21 cellular contexts compared by ENCODE assay signal in genomic region chr11:65321076-65321475, GRCh38. TPM values are rescaled to one million over a fixed set of nuclear protein-coding genes. Genes with fewer than 3 reads are reported as not detected.
"Had no signal": no experiment of that assay in that cellular context is flagged by ENCODE, and none has a peak within 500 bp of the region (broad histone marks: within the 10 kb centered on the region; RNA-seq: fewer than 3 reads in every experiment).

No MANE protein-coding gene starts in this region.

- H3K27me3 ChIP-seq: ovary, testis had no signal

- DNase-seq: activated CD4-positive, alpha-beta memory T cell treated with anti-CD3 and anti-CD28 coated beads for 36 hours; activated CD4-positive, alpha-beta T cell treated with anti-CD3 and anti-CD28 coated beads for 4 hours; activated CD4-positive, CD25-positive, alpha-beta regulatory T cell; activated naive CD4-positive, alpha-beta T cell treated with Interleukin-2 at 50 U/mL for 16 hours; activated naive CD8-positive, alpha-beta T cell treated with anti-CD3 and anti-CD28 coated beads for 36 hours; activated T-cell treated with anti-CD3 and anti-CD28 coated beads, Interleukin-2, amount 50 U/mL, for 48 hours; effector memory CD8-positive, alpha-beta T cell; immature natural killer cell; mammary epithelial cell; midbrain; natural killer cell; ovary; psoas muscle; stimulated activated CD4-positive, alpha-beta T cell treated with anti-CD3 and anti-CD28 coated beads, Interleukin-2, amount 100 ng/mL, for 24 hours; stimulated activated naive CD8-positive, alpha-beta T cell treated with anti-CD3 and anti-CD28 coated beads, Interleukin-15, amount 100 ng/mL, for 72 hours; T1000; testis had no signal

- H3K36me3 ChIP-seq: ovary had no signal

- H3K4me3 ChIP-seq: ovary, psoas muscle, testis had no signal

- H3K27ac ChIP-seq: ovary, psoas muscle, testis had no signal

- H3K9me3 ChIP-seq: ovary, psoas muscle, testis had no signal

- ATAC-seq: effector memory CD8-positive, alpha-beta T cell; esophagus mucosa; natural killer cell; psoas muscle; right cardiac atrium; stimulated activated effector memory CD8-positive, alpha-beta T cell treated with anti-CD3 and anti-CD28 coated beads, Interleukin-12 subunit alpha, Interleukin-12 subunit beta, amount 100 ng/mL, for 72 hours; stimulated activated naive CD8-positive, alpha-beta T cell treated with anti-CD3 and anti-CD28 coated beads, Interleukin-15, amount 100 ng/mL, for 72 hours had no signal

RNA-seq across cellular contexts. Expression of gene TIGD3, which starts 33.5 kb away (rescaled TPM):
- total RNA-seq: mammary epithelial cell, skeletal muscle tissue had no signal
